9 cellular contexts compared by ENCODE assay signal in genomic region chr2:85728883-85729824, GRCh38. TPM values are rescaled to one million over a fixed set of nuclear protein-coding genes. Genes with fewer than 3 reads are reported as not detected.
DNase-seq lines count a peak whose midpoint lies in the region; ATAC-seq and TF ChIP-seq lines count a peak whose summit lies in the region.
"Had no signal": no experiment of that assay in that cellular context is flagged by ENCODE, and none has a peak within 500 bp of the region (broad histone marks: within the 10 kb centered on the region; RNA-seq: fewer than 3 reads in every experiment).

No MANE protein-coding gene starts in this region.

- no peak overlapping the region for H2BK15ac ChIP-seq in mesenchymal stem cell (ENCODE audit: low read depth, poor library complexity, severe bottlenecking)

- H3K23ac ChIP-seq in mesenchymal stem cell (ENCODE audit: low read length in 2 of 2) = no peak overlapping the region

- no peaks in the 10 kb centered on the region for H3K4me1 Mint-ChIP-seq in activated CD8-positive, alpha-beta T cell treated with anti-CD3 and anti-CD28 coated beads for 36 hours (ENCODE audit: low read depth)

- H3K4ac ChIP-seq in mesenchymal stem cell (ENCODE audit: low read depth in 1 of 2, low read length in 2 of 2) = no peak overlapping the region

- peak; percentile 54 for DNase-seq in NK-92 treated with Interleukin-12 subunit alpha and Interleukin-12 subunit beta, amount 100 ng/mL, for 24 hours (lab: John Stamatoyannopoulos, UW)
- DNase-seq in NK-92 (lab: John Stamatoyannopoulos, UW; ENCODE audit: unreplicated experiment) = no peak
- DNase-seq in NCI-H82 treated with DMSO at 0.1 percent for 48 hours (lab: John Stamatoyannopoulos, UW; ENCODE audit: unreplicated experiment) = peak; percentile 45
- peak; percentile 82 for DNase-seq in activated CD8-positive, alpha-beta T cell treated with anti-CD3 and anti-CD28 coated beads for 36 hours
- DNase-seq in effector memory CD4-positive, alpha-beta T cell = peak; percentile 24 to 50 (median 32)
- DNase-seq in mesenchymal stem cell = peak; percentile 82
- peak; percentile 19 to 39 for DNase-seq in stimulated activated CD8-positive, alpha-beta memory T cell treated with anti-CD3 and anti-CD28 coated beads, Interleukin-15, amount 100 ng/mL, for 4 hours (ENCODE audit: low read depth in 2 of 2)

- H2AFZ ChIP-seq in mesenchymal stem cell (ENCODE audit: low read depth, low read length) = no peak overlapping the region

- H3K27me3 ChIP-seq in effector memory CD4-positive, alpha-beta T cell (replicated peaks; ENCODE audit: control insufficient read depth, insufficient read depth, low read length, poor library complexity, severe bottlenecking) = no peaks in the 10 kb centered on the region
- H3K27me3 ChIP-seq in mesenchymal stem cell (ENCODE audit: control insufficient read depth in 1 of 2, insufficient read depth in 1 of 2, low read length in 2 of 2) = peaks cover 4 to 17% of the 10 kb centered on the region in 2 experiments

- no peaks in the 10 kb centered on the region for H3K9me3 ChIP-seq in effector memory CD4-positive, alpha-beta T cell (ENCODE audit: control insufficient read depth, low read length)
- no peaks in the 10 kb centered on the region for H3K9me3 ChIP-seq in mesenchymal stem cell (ENCODE audit: control insufficient read depth, low read length)

- no peak overlapping the region for H4K8ac ChIP-seq in mesenchymal stem cell (ENCODE audit: low read length)

- H3K36me3 ChIP-seq in effector memory CD4-positive, alpha-beta T cell (ENCODE audit: control insufficient read depth, insufficient read depth, low read length) = no peaks in the 10 kb centered on the region
- no peaks in the 10 kb centered on the region for H3K36me3 ChIP-seq in mesenchymal stem cell (ENCODE audit: control insufficient read depth in 1 of 2, insufficient read depth in 2 of 2, low read depth in 1 of 2, low read length in 2 of 2)

- WGBS in mesenchymal stem cell = 45% methylated on average over 23 of the region's 26 CpGs

- H3K4me1 ChIP-seq in effector memory CD4-positive, alpha-beta T cell (ENCODE audit: control insufficient read depth, insufficient read depth, low read length, poor library complexity, severe bottlenecking) = no peaks in the 10 kb centered on the region
- H3K4me1 ChIP-seq in mesenchymal stem cell (ENCODE audit: control insufficient read depth, insufficient read depth, low read depth, low read length) = no peaks in the 10 kb centered on the region

- intact Hi-C loops in activated CD8-positive, alpha-beta T cell treated with anti-CD3 and anti-CD28 coated beads for 36 hours (cut with micrococcal nuclease) = loop anchor here (5.0 kb wide), 1 partner anchor 83 kb away; no protein-coding TSS in a partner anchor

- TF ChIP-seq CTCF in activated CD8-positive, alpha-beta T cell treated with anti-CD3 and anti-CD28 coated beads for 36 hours (IDR thresholded peaks at IDR 0.05) = peak; percentile 87

- H2BK120ac ChIP-seq in mesenchymal stem cell (ENCODE audit: low read depth, low read length) = no peak overlapping the region

- H3K4me3 ChIP-seq in effector memory CD4-positive, alpha-beta T cell (ENCODE audit: insufficient read depth, low read depth, low read length, poor library complexity, severe bottlenecking) = no peak overlapping the region
- H3K4me3 ChIP-seq in mesenchymal stem cell (ENCODE audit: insufficient read depth in 1 of 2, low read depth in 1 of 2, low read length in 2 of 2) = no peak overlapping the region

- no peak overlapping the region for H3K14ac ChIP-seq in mesenchymal stem cell (ENCODE audit: low read length in 2 of 2)

- no peak overlapping the region for H3K9ac ChIP-seq in mesenchymal stem cell (ENCODE audit: low read length)

- H3K36me3 Mint-ChIP-seq in activated CD8-positive, alpha-beta T cell treated with anti-CD3 and anti-CD28 coated beads for 36 hours (ENCODE audit: low read depth) = no peaks in the 10 kb centered on the region

- CTCF ChIA-PET in activated CD8-positive, alpha-beta T cell treated with anti-CD3 and anti-CD28 coated beads for 36 hours (lab: Charles Lee) = interaction anchor here (0.6 to 2.5 kb wide), 50 partner anchors 9 to 339 kb away, joined by 3 to 117 read pairs (median 5); partner anchors contain the start of gene ATOH8

- H3K4me3 Mint-ChIP-seq in activated CD8-positive, alpha-beta T cell treated with anti-CD3 and anti-CD28 coated beads for 36 hours = no peak overlapping the region

- peak overlapping the region in 1 of 2 experiments; percentile 29 for H2BK12ac ChIP-seq in mesenchymal stem cell (ENCODE audit: low read length in 2 of 2)

- H3K27ac Mint-ChIP-seq in activated CD8-positive, alpha-beta T cell treated with anti-CD3 and anti-CD28 coated beads for 36 hours = no peak overlapping the region

- H4K91ac ChIP-seq in mesenchymal stem cell (ENCODE audit: low read length) = no peak overlapping the region

- H2BK5ac ChIP-seq in mesenchymal stem cell (ENCODE audit: low read depth, low read length, poor library complexity, severe bottlenecking) = no peak overlapping the region

- H3K18ac ChIP-seq in mesenchymal stem cell (ENCODE audit: low read depth in 1 of 2, low read length in 2 of 2) = no peak overlapping the region

- POLR2A ChIA-PET in activated CD8-positive, alpha-beta T cell treated with anti-CD3 and anti-CD28 coated beads for 36 hours (lab: Charles Lee) = interaction anchor here (0.6 to 0.7 kb wide), 2 partner anchors 16 to 88 kb away, joined by 3 to 4 read pairs; no protein-coding TSS in a partner anchor

- H3K79me1 ChIP-seq in mesenchymal stem cell (replicated peaks; ENCODE audit: low read length, poor library complexity, severe bottlenecking) = no peaks in the 10 kb centered on the region

- peak; percentile 78 for ATAC-seq in HG03354 (IDR thresholded peaks at IDR 0.05; ENCODE audit: poor library complexity, severe bottlenecking, unreplicated experiment)
- peak; percentile 96 for ATAC-seq in activated CD8-positive, alpha-beta T cell treated with anti-CD3 and anti-CD28 coated beads for 36 hours

- no peaks in the 10 kb centered on the region for H3K9me3 Mint-ChIP-seq in activated CD8-positive, alpha-beta T cell treated with anti-CD3 and anti-CD28 coated beads for 36 hours

- H3K27ac ChIP-seq in effector memory CD4-positive, alpha-beta T cell (ENCODE audit: insufficient read depth, low read length, poor library complexity, severe bottlenecking) = no peak overlapping the region
- H3K27ac ChIP-seq in mesenchymal stem cell (ENCODE audit: low read length, poor library complexity, severe bottlenecking) = no peak overlapping the region

- no peak overlapping the region for H2AK5ac ChIP-seq in mesenchymal stem cell (ENCODE audit: low read length, severe bottlenecking)

- H3K4me2 ChIP-seq in mesenchymal stem cell (ENCODE audit: low read length, poor library complexity, severe bottlenecking) = no peak overlapping the region

- H3K27me3 Mint-ChIP-seq in activated CD8-positive, alpha-beta T cell treated with anti-CD3 and anti-CD28 coated beads for 36 hours = peaks cover 7% of the 10 kb centered on the region

RNA-seq across cellular contexts. Expression of gene ATOH8, which starts 24.6 kb away (rescaled TPM):
- total RNA-seq in activated CD8-positive, alpha-beta T cell treated with anti-CD3 and anti-CD28 coated beads for 36 hours = not detected
- polyA plus RNA-seq in mesenchymal stem cell (2013, experiment 1 of 2) = 5.8 TPM
- polyA plus RNA-seq in mesenchymal stem cell (2013, experiment 2 of 2) = 6.0 TPM

RNA-seq across cellular contexts. Expression of gene GNLY, which starts 35.0 kb away (rescaled TPM):
- 10 to 100 TPM; 46.7 to 52.6 TPM for total RNA-seq in activated CD8-positive, alpha-beta T cell treated with anti-CD3 and anti-CD28 coated beads for 36 hours
- polyA plus RNA-seq in mesenchymal stem cell (2013, experiment 1 of 2) = not detected
- polyA plus RNA-seq in mesenchymal stem cell (2013, experiment 2 of 2) = not detected
- total RNA-seq: urinary bladder had no signal
